Comparison of ENCODE assay signal across 12 cellular contexts in genomic region chr5:78540335-78541057, GRCh38.
A peak's percentile ranks its signal among the peaks of the same experiment; 100 is the strongest.
DNase-seq lines count a peak whose midpoint lies in the region; ATAC-seq and TF ChIP-seq lines count a peak whose summit lies in the region.
"Had no signal": no experiment of that assay in that cellular context is flagged by ENCODE, and none has a peak within 500 bp of the region (broad histone marks: within the 10 kb centered on the region; RNA-seq: fewer than 3 reads in every experiment).

No MANE protein-coding gene starts in this region.

- no peak overlapping the region for H3K4me3 Mint-ChIP-seq in H9
- no peak overlapping the region for H3K4me3 Mint-ChIP-seq in activated naive CD8-positive, alpha-beta T cell treated with anti-CD3 and anti-CD28 coated beads, Interleukin-2, amount 50 U/mL, for 24 hours
- H3K4me3 Mint-ChIP-seq: activated T-cell treated with anti-CD3 and anti-CD28 coated beads, Interleukin-2, amount 50 U/mL, for 24 hours; naive thymus-derived CD8-positive, alpha-beta T cell had no signal

- no peak overlapping the region for H3K4me3 ChIP-seq in adipocyte (ENCODE audit: low read length)
- H3K4me3 ChIP-seq: MG63 had no signal

- H4K91ac ChIP-seq in H9 (ENCODE audit: insufficient read length, low read depth, low read length): no peak overlapping the region

- H3K27ac ChIP-seq in H9 (ENCODE audit: insufficient read length, low read depth, low read length): no peak overlapping the region
- H3K27ac ChIP-seq: C4-2B had no signal

- no peaks in the 10 kb centered on the region for H3K23me2 ChIP-seq in H9 (ENCODE audit: insufficient read length, low read depth, low read length, poor library complexity, severe bottlenecking)

- H3K36me3 Mint-ChIP-seq in H9 (ENCODE audit: insufficient read depth in 1 of 3, low read depth in 3 of 3): peaks cover 0 to 9% (median 7%) of the 10 kb centered on the region in 3 experiments; a peak in 2 of 7 replicates
- H3K36me3 Mint-ChIP-seq in activated naive CD8-positive, alpha-beta T cell treated with anti-CD3 and anti-CD28 coated beads, Interleukin-2, amount 50 U/mL, for 24 hours (ENCODE audit: low read depth): no peaks in the 10 kb centered on the region
- H3K36me3 Mint-ChIP-seq: naive thymus-derived CD8-positive, alpha-beta T cell had no signal

- no peak overlapping the region for H4K5ac ChIP-seq in H9 (ENCODE audit: insufficient read length, low read depth, low read length)

- H4K8ac ChIP-seq in H9 (replicated peaks; ENCODE audit: insufficient read length, low read depth, low read length): no peak overlapping the region

- H3K14ac ChIP-seq in H9 (ENCODE audit: insufficient read depth, low read length): no peak overlapping the region; the same call in 1 of the 2 replicates

- no peaks in the 10 kb centered on the region for H3K9me3 Mint-ChIP-seq in H9
- H3K9me3 Mint-ChIP-seq in activated naive CD8-positive, alpha-beta T cell treated with anti-CD3 and anti-CD28 coated beads, Interleukin-2, amount 50 U/mL, for 24 hours: no peaks in the 10 kb centered on the region
- H3K9me3 Mint-ChIP-seq: activated T-cell treated with anti-CD3 and anti-CD28 coated beads, Interleukin-2, amount 50 U/mL, for 24 hours; naive thymus-derived CD8-positive, alpha-beta T cell had no signal

- H3K56ac ChIP-seq in H9 (ENCODE audit: insufficient read length, low read depth, low read length): no peak overlapping the region

- in situ Hi-C loops in GM13977 (cut with MboI; ENCODE audit: low pct_unique_long_range_greater_than_20kb, low sequenced_read_pairs, unreplicated experiment): no loop called here

- no peaks in the 10 kb centered on the region; the same call in 1 of the 2 replicates for H3K79me2 ChIP-seq in H9 (ENCODE audit: insufficient read depth, low read length)

- no peak overlapping the region for H2AFZ ChIP-seq in H9 (ENCODE audit: low read length)

- no peaks in the 10 kb centered on the region for H3K9me3 ChIP-seq in H9 (ENCODE audit: control insufficient read depth, low read depth, low read length)
- H3K9me3 ChIP-seq in adipocyte (ENCODE audit: control insufficient read depth, low read length): no peaks in the 10 kb centered on the region
- H3K9me3 ChIP-seq: MG63 had no signal

- no peak overlapping the region for H2BK5ac ChIP-seq in H9 (ENCODE audit: insufficient read length, low read length)

- peaks cover 17% of the 10 kb centered on the region for H3K4me1 ChIP-seq in H9 (ENCODE audit: insufficient read depth, low read length)
- H3K4me1 ChIP-seq in adipocyte (ENCODE audit: control insufficient read depth, insufficient read depth, low read length): peaks cover 29% of the 10 kb centered on the region

- intact Hi-C loops in left ventricle myocardium superior (cut with micrococcal nuclease): no loop called here

- H2BK15ac ChIP-seq in H9 (ENCODE audit: low read depth, low read length): no peak overlapping the region

- no peaks in the 10 kb centered on the region for H3K79me1 ChIP-seq in H9 (ENCODE audit: insufficient read depth, low read depth, low read length, poor library complexity, severe bottlenecking)

- H3K18ac ChIP-seq in H9 (ENCODE audit: insufficient read length, low read depth, low read length): no peak overlapping the region

- no peaks in the 10 kb centered on the region for H3K27me3 ChIP-seq in H9 (ENCODE audit: insufficient read depth, low read length)
- H3K27me3 ChIP-seq in adipocyte (replicated peaks; ENCODE audit: control insufficient read depth, insufficient read depth, low read length): no peaks in the 10 kb centered on the region
- H3K27me3 ChIP-seq: MG63 had no signal

- TF ChIP-seq CTCF in H9 (conservative IDR thresholded peaks at IDR 0.05) (no peak), GM13977 (IDR thresholded peaks at IDR 0.05; ENCODE audit: extremely low read depth, insufficient read depth, missing control alignments) (no peak)

- no peak overlapping the region for H3K4ac ChIP-seq in H9 (ENCODE audit: low read depth, low read length)

- H3K27me3 Mint-ChIP-seq in H9 (ENCODE audit: low read depth): no peaks in the 10 kb centered on the region
- H3K27me3 Mint-ChIP-seq in activated naive CD8-positive, alpha-beta T cell treated with anti-CD3 and anti-CD28 coated beads, Interleukin-2, amount 50 U/mL, for 24 hours: no peaks in the 10 kb centered on the region

- H2BK12ac ChIP-seq in H9 (ENCODE audit: insufficient read length, low read depth, low read length): no peak overlapping the region

- ATAC-seq in left ventricle myocardium superior: peak; percentile 65
- no peak for ATAC-seq in activated naive CD8-positive, alpha-beta T cell treated with anti-CD3 and anti-CD28 coated beads, Interleukin-2, amount 50 U/mL, for 24 hours
- ATAC-seq: naive thymus-derived CD8-positive, alpha-beta T cell had no signal

- no peak overlapping the region for H3K23ac ChIP-seq in H9 (ENCODE audit: insufficient read length, low read depth, low read length)

- no CpG with 5 or more reads among the region's 7 CpGs for WGBS in H9 (ENCODE audit: extremely low coverage, insufficient read length, low lambda C conversion rate)

- no peak for DNase-seq in H9
- DNase-seq in adipocyte (ENCODE audit: low read depth): no peak
- DNase-seq in left ventricle myocardium superior: peak; percentile 47
- peak; percentile 81 for DNase-seq in putamen (ENCODE audit: low spot score)
- no peak for DNase-seq in GM19238 (ENCODE audit: insufficient read length, low spot score)
- no peak for DNase-seq in activated naive CD8-positive, alpha-beta T cell treated with anti-CD3 and anti-CD28 coated beads, Interleukin-2, amount 50 U/mL, for 24 hours
- DNase-seq in GM13977 (ENCODE audit: low spot score): no peak
- DNase-seq in HCEC 1CT: no peak
- DNase-seq: activated T-cell treated with anti-CD3 and anti-CD28 coated beads, Interleukin-2, amount 50 U/mL, for 24 hours; MG63; naive thymus-derived CD8-positive, alpha-beta T cell had no signal

- H3K9ac ChIP-seq in H9 (ENCODE audit: extremely low read depth, insufficient read length, low read length) (no peak overlapping the region), adipocyte (ENCODE audit: low read length) (peak overlapping the region; percentile 39)

- H2BK20ac ChIP-seq in H9 (ENCODE audit: low read depth, low read length, poor library complexity, severe bottlenecking): no peak overlapping the region

- H4K20me1 ChIP-seq in H9 (ENCODE audit: control insufficient read depth, insufficient read depth, insufficient read length): no peaks in the 10 kb centered on the region

- peak overlapping the region in 2 of 3 experiments; percentile 9 to 40; a peak in 1 of 7 replicates for H3K27ac Mint-ChIP-seq in H9
- H3K27ac Mint-ChIP-seq in activated naive CD8-positive, alpha-beta T cell treated with anti-CD3 and anti-CD28 coated beads, Interleukin-2, amount 50 U/mL, for 24 hours: no peak overlapping the region
- H3K27ac Mint-ChIP-seq: activated T-cell treated with anti-CD3 and anti-CD28 coated beads, Interleukin-2, amount 50 U/mL, for 24 hours; naive thymus-derived CD8-positive, alpha-beta T cell had no signal

- H3K36me3 ChIP-seq in adipocyte (ENCODE audit: control insufficient read depth, insufficient read depth, low read length, severe bottlenecking): no peaks in the 10 kb centered on the region
- H3K36me3 ChIP-seq: MG63 had no signal

- H3K4me2 ChIP-seq in H9 (ENCODE audit: insufficient read depth, insufficient read length, low read length): no peak overlapping the region

- peaks cover 52 to 63% of the 10 kb centered on the region in 2 experiments for H3K4me1 Mint-ChIP-seq in H9
- no peaks in the 10 kb centered on the region for H3K4me1 Mint-ChIP-seq in activated naive CD8-positive, alpha-beta T cell treated with anti-CD3 and anti-CD28 coated beads, Interleukin-2, amount 50 U/mL, for 24 hours
- H3K4me1 Mint-ChIP-seq: naive thymus-derived CD8-positive, alpha-beta T cell had no signal

- no peak overlapping the region for H2AK5ac ChIP-seq in H9 (ENCODE audit: insufficient read length, low read length)

- H3T11ph ChIP-seq in H9 (ENCODE audit: low read length): no peak overlapping the region

- H2BK120ac ChIP-seq in H9 (ENCODE audit: low read depth, low read length, poor library complexity, severe bottlenecking): no peak overlapping the region

Comparison
In these comparisons a context has a peak if more than half of its experiments do, and no peak if none do; other contexts are left out.
1. DNase-seq: peak in left ventricle myocardium superior (single experiment) and putamen (single experiment); none in H9 (single experiment), adipocyte (single experiment), GM19238 (single experiment), activated naive CD8-positive, alpha-beta T cell treated with anti-CD3 and anti-CD28 coated beads, Interleukin-2, amount 50 U/mL, for 24 hours (single experiment), GM13977 (single experiment) and HCEC 1CT (single experiment).